In genomic region chr16:51410125-51410524, GRCh38 we compare ENCODE assay signal across 18 cellular contexts.
DNase-seq lines count a peak whose midpoint lies in the region; ATAC-seq, FAIRE-seq and TF ChIP-seq lines count a peak whose summit lies in the region.
"Had no signal": no experiment of that assay in that cellular context is flagged by ENCODE, and none has a peak within 500 bp of the region (broad histone marks: within the 10 kb centered on the region; RNA-seq: fewer than 3 reads in every experiment).

No MANE protein-coding gene starts in this region.

- no peaks in the 10 kb centered on the region for H3K27me3 Mint-ChIP-seq in endodermal cell (ENCODE audit: insufficient read depth)
- H3K27me3 Mint-ChIP-seq: CD4-positive, alpha-beta memory T cell had no signal

- intact Hi-C loops in prostate gland (cut with DNase I) = no loop called here

- no peak overlapping the region for H2BK120ac ChIP-seq in mesenchymal stem cell (ENCODE audit: low read depth, low read length)

- no peak overlapping the region for H2BK15ac ChIP-seq in mesenchymal stem cell (ENCODE audit: low read depth, poor library complexity, severe bottlenecking)

- no peak overlapping the region for H3K4me3 ChIP-seq in A549
- H3K4me3 ChIP-seq in RWPE2 (ENCODE audit: severe bottlenecking) = no peak overlapping the region
- H3K4me3 ChIP-seq in endodermal cell (ENCODE audit: low read length) = no peak overlapping the region
- no peak overlapping the region for H3K4me3 ChIP-seq in mesenchymal stem cell (ENCODE audit: insufficient read depth in 1 of 2, low read depth in 1 of 2, low read length in 2 of 2)
- H3K4me3 ChIP-seq in prostate gland = no peak overlapping the region
- H3K4me3 ChIP-seq: GM23248 had no signal

- no peaks in the 10 kb centered on the region for H3K36me3 Mint-ChIP-seq in endodermal cell (ENCODE audit: low read depth)
- peaks cover 0 to 4% of the 10 kb centered on the region in 2 donors for H3K36me3 Mint-ChIP-seq in activated naive CD4-positive, alpha-beta T cell treated with anti-CD3 and anti-CD28 coated beads, Interleukin-2, amount 50 U/mL, for 72 hours
- H3K36me3 Mint-ChIP-seq: CD4-positive, alpha-beta memory T cell had no signal

- H3K4me2 ChIP-seq in A549 (no peak overlapping the region), mesenchymal stem cell (ENCODE audit: low read length, poor library complexity, severe bottlenecking) (no peak overlapping the region)

- peak overlapping the region; percentile 65 to 80; a peak in 4 of 6 replicates for H3K27ac ChIP-seq in A549
- peak overlapping the region; percentile 84 for H3K27ac ChIP-seq in RWPE2 (ENCODE audit: poor library complexity, severe bottlenecking)
- H3K27ac ChIP-seq in endodermal cell (ENCODE audit: low read depth, low read length) = no peak overlapping the region
- no peak overlapping the region for H3K27ac ChIP-seq in mesenchymal stem cell (ENCODE audit: low read length, poor library complexity, severe bottlenecking)
- H3K27ac ChIP-seq in prostate gland = no peak overlapping the region
- H3K27ac ChIP-seq: C4-2B, GM23248 had no signal

- H3K4ac ChIP-seq in mesenchymal stem cell (ENCODE audit: low read depth in 1 of 2, low read length in 2 of 2) = no peak overlapping the region

- H3K9me3 Mint-ChIP-seq in endodermal cell = no peaks in the 10 kb centered on the region
- H3K9me3 Mint-ChIP-seq in activated naive CD4-positive, alpha-beta T cell treated with anti-CD3 and anti-CD28 coated beads, Interleukin-2, amount 50 U/mL, for 72 hours = peaks cover 4 to 21% of the 10 kb centered on the region in 2 donors
- H3K9me3 Mint-ChIP-seq: H9 had no signal

- no peak for DNase-seq in A549 (ENCODE audit: low read depth in 1 of 2, low spot score in 1 of 2)
- DNase-seq in RWPE2 (ENCODE audit: low spot score) = no peak
- no peak for DNase-seq in endodermal cell
- no peak for DNase-seq in mesenchymal stem cell
- DNase-seq in activated naive CD4-positive, alpha-beta T cell treated with anti-CD3 and anti-CD28 coated beads, Interleukin-2, amount 50 U/mL, for 72 hours (ENCODE audit: low spot score in 2 of 2) = no peak
- DNase-seq in activated CD4-positive, CD25-positive, alpha-beta regulatory T cell (lab: John Stamatoyannopoulos, UW) = no peak
- no peak for DNase-seq in prostate gland (ENCODE audit: low spot score)
- DNase-seq: BE2C; CD4-positive, alpha-beta memory T cell; DMS153; DMS79 treated with DMSO at 0.1 percent for 48 hours; EL; GM23248; H9 had no signal

- ATAC-seq in A549 (no peak), RWPE2 (ENCODE audit: low read depth) (no peak)
- ATAC-seq in activated naive CD4-positive, alpha-beta T cell treated with anti-CD3 and anti-CD28 coated beads, Interleukin-2, amount 50 U/mL, for 72 hours = no peak

- POLR2A ChIA-PET in A549 (lab: Yijun Ruan, JAX) = no interaction called here

- TF ChIP-seq RAD21 in A549 (conservative IDR thresholded peaks at IDR 0.05 in 1 of 2, IDR thresholded peaks at IDR 0.05 in 1 of 2) = no peak

- no peak overlapping the region for H3K27ac Mint-ChIP-seq in endodermal cell
- H3K27ac Mint-ChIP-seq in activated naive CD4-positive, alpha-beta T cell treated with anti-CD3 and anti-CD28 coated beads, Interleukin-2, amount 50 U/mL, for 72 hours = no peak overlapping the region

- no peak overlapping the region for H2AFZ ChIP-seq in mesenchymal stem cell (ENCODE audit: low read depth, low read length)
- H2AFZ ChIP-seq: GM23248 had no signal

- CTCF ChIA-PET in A549 (lab: Yijun Ruan, JAX) = interaction anchor here (1.3 kb wide), 1 partner anchor 10 kb away, joined by 3 read pairs; no protein-coding TSS in a partner anchor

- H3K36me3 ChIP-seq in RWPE2 (ENCODE audit: low read depth) (no peaks in the 10 kb centered on the region), endodermal cell (ENCODE audit: control insufficient read depth, insufficient read depth, low read length) (no peaks in the 10 kb centered on the region), mesenchymal stem cell (ENCODE audit: control insufficient read depth in 1 of 2, insufficient read depth in 2 of 2, low read depth in 1 of 2, low read length in 2 of 2) (no peaks in the 10 kb centered on the region), prostate gland (no peaks in the 10 kb centered on the region)
- H3K36me3 ChIP-seq: BE2C had no signal

- no peak overlapping the region for H3K14ac ChIP-seq in mesenchymal stem cell (ENCODE audit: low read length in 2 of 2)

- peaks cover 23% of the 10 kb centered on the region for H3K4me1 ChIP-seq in A549
- peaks cover 25% of the 10 kb centered on the region for H3K4me1 ChIP-seq in RWPE2 (ENCODE audit: insufficient read depth, poor library complexity, severe bottlenecking)
- peaks cover 2% of the 10 kb centered on the region for H3K4me1 ChIP-seq in endodermal cell (ENCODE audit: control insufficient read depth, insufficient read depth, low read length)
- peaks cover 5% of the 10 kb centered on the region for H3K4me1 ChIP-seq in mesenchymal stem cell (ENCODE audit: control insufficient read depth, insufficient read depth, low read depth, low read length)
- no peaks in the 10 kb centered on the region for H3K4me1 ChIP-seq in prostate gland (replicated peaks)
- H3K4me1 ChIP-seq: BE2C had no signal

- 66% methylated on average over 2 of the region's 2 CpGs for WGBS in A549 (ENCODE audit: missing lambda C conversion rate)
- 86 to 93% methylated on average over 1 to 2 of the region's 2 CpGs for WGBS in endodermal cell (ENCODE audit: insufficient coverage in 1 of 2, insufficient read length in 1 of 2), 2 experiments
- WGBS in mesenchymal stem cell = 100% methylated on average over 2 of the region's 2 CpGs
- 66% methylated on average over 2 of the region's 2 CpGs for WGBS in prostate gland

- no peak for TF ChIP-seq CTCF in A549 (IDR thresholded peaks at IDR 0.05)
- no peak for TF ChIP-seq CTCF in RWPE2 (IDR thresholded peaks at IDR 0.05; ENCODE audit: poor library complexity, severe bottlenecking)
- peak; percentile 26 for TF ChIP-seq CTCF in endodermal cell (conservative IDR thresholded peaks at IDR 0.05)
- no peak for TF ChIP-seq CTCF in prostate gland (IDR thresholded peaks at IDR 0.05)

- no peak overlapping the region for H2BK12ac ChIP-seq in mesenchymal stem cell (ENCODE audit: low read length in 2 of 2)

- H3K9me3 ChIP-seq in A549 (no peaks in the 10 kb centered on the region), RWPE2 (ENCODE audit: severe bottlenecking) (no peaks in the 10 kb centered on the region), endodermal cell (ENCODE audit: control insufficient read depth, low read length) (no peaks in the 10 kb centered on the region), mesenchymal stem cell (ENCODE audit: control insufficient read depth, low read length) (no peaks in the 10 kb centered on the region), prostate gland (no peaks in the 10 kb centered on the region)
- H3K9me3 ChIP-seq: BE2C had no signal

- FAIRE-seq in A549 (lab: Jason Lieb, UNC) = no peak
- FAIRE-seq: D721Med, G401.6, GM12891 had no signal

- no peak overlapping the region for H4K8ac ChIP-seq in mesenchymal stem cell (ENCODE audit: low read length)

- no peak for TF ChIP-seq EP300 in A549 (IDR thresholded peaks at IDR 0.05)

- no peaks in the 10 kb centered on the region for H3K79me1 ChIP-seq in mesenchymal stem cell (replicated peaks; ENCODE audit: low read length, poor library complexity, severe bottlenecking)

- no peak overlapping the region for H3K4me3 Mint-ChIP-seq in endodermal cell
- H3K4me3 Mint-ChIP-seq: CD4-positive, alpha-beta memory T cell; H9 had no signal

- H2AK5ac ChIP-seq in mesenchymal stem cell (ENCODE audit: low read length, severe bottlenecking) = peak overlapping the region; percentile 89

- H3K18ac ChIP-seq in mesenchymal stem cell (ENCODE audit: low read depth in 1 of 2, low read length in 2 of 2) = no peak overlapping the region

- no peak overlapping the region for H2BK5ac ChIP-seq in mesenchymal stem cell (ENCODE audit: low read depth, low read length, poor library complexity, severe bottlenecking)

- no peak overlapping the region for H4K91ac ChIP-seq in mesenchymal stem cell (ENCODE audit: low read length)

- TF ChIP-seq POLR2A in A549 (IDR thresholded peaks at IDR 0.05; ENCODE audit: low read length) = no peak
- TF ChIP-seq POLR2A in prostate gland (IDR thresholded peaks at IDR 0.05) = no peak

- peaks cover 36% of the 10 kb centered on the region for H3K4me1 Mint-ChIP-seq in endodermal cell
- H3K4me1 Mint-ChIP-seq: CD4-positive, alpha-beta memory T cell had no signal

- H3K27me3 ChIP-seq in RWPE2 (ENCODE audit: insufficient read depth, poor library complexity, severe bottlenecking) (no peaks in the 10 kb centered on the region), endodermal cell (ENCODE audit: control insufficient read depth, insufficient read depth, low read length, poor library complexity, severe bottlenecking) (no peaks in the 10 kb centered on the region), mesenchymal stem cell (ENCODE audit: control insufficient read depth in 1 of 2, insufficient read depth in 1 of 2, low read length in 2 of 2) (no peaks in the 10 kb centered on the region), prostate gland (replicated peaks; ENCODE audit: insufficient read depth) (no peaks in the 10 kb centered on the region)
- H3K27me3 ChIP-seq: BE2C had no signal

- no peak overlapping the region for H3K23ac ChIP-seq in mesenchymal stem cell (ENCODE audit: low read length in 2 of 2)

- H3K9ac ChIP-seq in endodermal cell (ENCODE audit: extremely low read depth, low read length, poor library complexity, severe bottlenecking) (no peak overlapping the region), mesenchymal stem cell (ENCODE audit: low read length) (no peak overlapping the region)
- H3K9ac ChIP-seq: GM23248 had no signal

TF ChIP-seq in A549, 52 proteins besides CTCF, POLR2A, EP300 and RAD21 (continues in another document):
- TF ChIP-seq ZC3H11A (IDR thresholded peaks at IDR 0.05) (no peak), HDAC2 (IDR thresholded peaks at IDR 0.05) (no peak), MYC (IDR thresholded peaks at IDR 0.05; ENCODE audit: borderline replicate concordance, low read length) (no peak), CEBPB (IDR thresholded peaks at IDR 0.05) (no peak), FOSL2 (IDR thresholded peaks at IDR 0.05) (no peak), FOSL2 (CRISPR knock-in tag; IDR thresholded peaks at IDR 0.05) (no peak), RARB (CRISPR knock-in tag; IDR thresholded peaks at IDR 0.05) (no peak), EHMT2 (IDR thresholded peaks at IDR 0.05; ENCODE audit: low read depth) (no peak), HOXB5 (CRISPR knock-in tag; IDR thresholded peaks at IDR 0.05) (no peak), NFE2L2 (conservative IDR thresholded peaks at IDR 0.05; ENCODE audit: low read length) (no peak)
- TF ChIP-seq, protein P1, sequence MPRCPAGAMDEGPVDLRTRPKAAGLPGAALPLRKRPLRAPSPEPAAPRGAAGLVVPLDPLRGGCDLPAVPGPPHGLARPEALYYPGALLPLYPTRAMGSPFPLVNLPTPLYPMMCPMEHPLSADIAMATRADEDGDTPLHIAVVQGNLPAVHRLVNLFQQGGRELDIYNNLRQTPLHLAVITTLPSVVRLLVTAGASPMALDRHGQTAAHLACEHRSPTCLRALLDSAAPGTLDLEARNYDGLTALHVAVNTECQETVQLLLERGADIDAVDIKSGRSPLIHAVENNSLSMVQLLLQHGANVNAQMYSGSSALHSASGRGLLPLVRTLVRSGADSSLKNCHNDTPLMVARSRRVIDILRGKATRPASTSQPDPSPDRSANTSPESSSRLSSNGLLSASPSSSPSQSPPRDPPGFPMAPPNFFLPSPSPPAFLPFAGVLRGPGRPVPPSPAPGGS (IDR thresholded peaks at IDR 0.05) = no peak

Comparison
In these comparisons a context has a peak if more than half of its experiments do, and no peak if none do; other contexts are left out.
1. H3K27ac ChIP-seq: peak in A549 (2 of 2) and RWPE2 (single experiment); none in endodermal cell (single experiment), mesenchymal stem cell (single experiment) and prostate gland (0 of 2).